8 cellular contexts compared by ENCODE assay signal in genomic region chr17:38415250-38416194, GRCh38. TPM values are rescaled to one million over a fixed set of nuclear protein-coding genes. Genes with fewer than 3 reads are reported as not detected.
A peak's percentile ranks its signal among the peaks of the same experiment; 100 is the strongest.
DNase-seq lines count a peak whose midpoint lies in the region; ATAC-seq and TF ChIP-seq lines count a peak whose summit lies in the region.

No MANE protein-coding gene starts in this region.

- in situ Hi-C loops in ACHN (cut with HindIII; ENCODE audit: low pct_ligation_motif_present, low pct_unique_long_range_greater_than_20kb, low sequenced_read_pairs): no loop called here

- H3K9me3 ChIP-seq in thymus (ENCODE audit: control insufficient read depth): no peaks in the 10 kb centered on the region

- no peak for ATAC-seq in GM18498 (IDR thresholded peaks at IDR 0.05; ENCODE audit: unreplicated experiment)

- no peaks in the 10 kb centered on the region for H3K36me3 ChIP-seq in thymus (ENCODE audit: control insufficient read depth, insufficient read depth)

- DNase-seq in ACHN: peak; percentile 82
- peak; percentile 94 to 95 for DNase-seq in NCI-H2081 (lab: John Stamatoyannopoulos, UW)
- DNase-seq in UCSD-AML1 (lab: John Stamatoyannopoulos, UW; ENCODE audit: unreplicated experiment): peak; percentile 67
- peak; percentile 40 for DNase-seq in glomerular visceral epithelial cell (ENCODE audit: extremely low spot score)
- DNase-seq in putamen (ENCODE audit: low spot score): no peak

- no peaks in the 10 kb centered on the region for H3K27me3 ChIP-seq in thymus (ENCODE audit: control insufficient read depth, insufficient read depth)

- H3K4me1 ChIP-seq in thymus (ENCODE audit: control insufficient read depth, insufficient read depth, low read length): peaks cover 39% of the 10 kb centered on the region

- H3K27ac ChIP-seq in thymus (ENCODE audit: low read depth): peak overlapping the region; percentile 74

- peak; percentile 47 for TF ChIP-seq POLR2A in GM19193 (IDR thresholded peaks at IDR 0.05; ENCODE audit: extremely low read depth, insufficient read depth, insufficient read length)

- no peak overlapping the region for H3K4me3 ChIP-seq in thymus (ENCODE audit: low read length)

- 22% methylated on average over 22 of the region's 22 CpGs for WGBS in thymus

RNA-seq across cellular contexts. Expression of gene ARHGAP23, which starts 12.7 kb away (rescaled TPM):
- 6.4 TPM for polyA plus RNA-seq in thymus
